Comparison of ENCODE assay signal across 8 cellular contexts in the genomic region with DNA sequence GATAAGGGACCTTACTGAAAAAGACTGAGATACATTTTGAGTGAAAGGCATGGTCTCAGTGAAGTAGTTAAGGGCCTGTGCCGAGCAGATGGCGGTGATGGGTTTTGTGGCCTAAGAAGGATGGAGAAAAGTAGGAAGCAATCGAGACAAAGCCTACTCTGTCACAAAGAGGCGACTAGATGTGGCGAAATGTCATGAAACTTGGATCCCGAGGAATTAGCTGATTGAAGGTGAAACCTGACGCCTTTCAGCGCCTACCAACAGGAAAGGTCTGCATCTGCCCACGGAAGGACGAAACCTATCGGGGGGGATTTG. TPM values are rescaled to one million over a fixed set of nuclear protein-coding genes. Genes with fewer than 3 reads are reported as not detected.
DNase-seq lines count a peak whose midpoint lies in the region; ATAC-seq and TF ChIP-seq lines count a peak whose summit lies in the region.

No MANE protein-coding gene starts in this region.

- peaks cover 0 to 2% (median 0%) of the 10 kb centered on the region in 5 donors for H3K9me3 Mint-ChIP-seq in CD8-positive, alpha-beta memory T cell
- no peaks in the 10 kb centered on the region for H3K9me3 Mint-ChIP-seq in activated naive CD8-positive, alpha-beta T cell treated with anti-CD3 and anti-CD28 coated beads, Interleukin-2, amount 10 ng/mL, durations not matched to agents 7 days and 5 days

- no peaks in the 10 kb centered on the region for H3K9me3 ChIP-seq in CD8-positive, alpha-beta memory T cell (ENCODE audit: low read length)
- no peaks in the 10 kb centered on the region for H3K9me3 ChIP-seq in suprapubic skin

- no peak for DNase-seq in CD8-positive, alpha-beta memory T cell
- no peak for DNase-seq in activated naive CD8-positive, alpha-beta T cell treated with anti-CD3 and anti-CD28 coated beads, Interleukin-2, amount 10 ng/mL, durations not matched to agents 7 days and 5 days
- DNase-seq in inferior parietal cortex (ENCODE audit: extremely low spot score) (peak; percentile 17), suprapubic skin (ENCODE audit: low spot score in 2 of 2) (no peak), hypothalamus (lab: John Stamatoyannopoulos, UW) (no peak)

- peaks cover 15 to 20% (median 16%) of the 10 kb centered on the region in 3 donors for H3K4me1 Mint-ChIP-seq in CD8-positive, alpha-beta memory T cell
- H3K4me1 Mint-ChIP-seq in activated naive CD8-positive, alpha-beta T cell treated with anti-CD3 and anti-CD28 coated beads, Interleukin-2, amount 10 ng/mL, durations not matched to agents 7 days and 5 days: peaks cover 15% of the 10 kb centered on the region

- peaks cover 36% of the 10 kb centered on the region for H3K4me1 ChIP-seq in CD8-positive, alpha-beta memory T cell (ENCODE audit: insufficient read depth, low read length)
- peaks cover 25% of the 10 kb centered on the region for H3K4me1 ChIP-seq in suprapubic skin

- no peaks in the 10 kb centered on the region for H3K27me3 ChIP-seq in CD8-positive, alpha-beta memory T cell (ENCODE audit: insufficient read depth, low read length, poor library complexity, severe bottlenecking)
- no peaks in the 10 kb centered on the region for H3K27me3 ChIP-seq in suprapubic skin

- TF ChIP-seq POLR2A in suprapubic skin (IDR thresholded peaks at IDR 0.05): no peak

- no peaks in the 10 kb centered on the region for H3K27me3 Mint-ChIP-seq in CD8-positive, alpha-beta memory T cell
- H3K27me3 Mint-ChIP-seq in activated naive CD8-positive, alpha-beta T cell treated with anti-CD3 and anti-CD28 coated beads, Interleukin-2, amount 10 ng/mL, durations not matched to agents 7 days and 5 days: no peaks in the 10 kb centered on the region

- POLR2A ChIA-PET in CD8-positive, alpha-beta memory T cell (lab: Charles Lee): interaction anchor here (0.8 to 2.0 kb wide), 7 partner anchors 43 to 613 kb away, joined by 3 to 17 read pairs (median 8); a partner anchor contains a TSS
- POLR2A ChIA-PET in activated naive CD8-positive, alpha-beta T cell treated with anti-CD3 and anti-CD28 coated beads, Interleukin-2, amount 10 ng/mL, durations not matched to agents 7 days and 5 days (lab: Charles Lee): interaction anchor here (0.6 to 3.3 kb wide), 23 partner anchors 15 to 624 kb away, joined by 3 to 37 read pairs (median 4); a partner anchor contains a TSS

- WGBS in suprapubic skin: 2% methylated on average over 11 of the region's 11 CpGs

- peaks cover 0 to 14% (median 3%) of the 10 kb centered on the region in 3 donors for H3K36me3 Mint-ChIP-seq in CD8-positive, alpha-beta memory T cell
- H3K36me3 Mint-ChIP-seq in activated naive CD8-positive, alpha-beta T cell treated with anti-CD3 and anti-CD28 coated beads, Interleukin-2, amount 10 ng/mL, durations not matched to agents 7 days and 5 days: peaks cover 11% of the 10 kb centered on the region

- peak overlapping the region; percentile 79 for H3K27ac ChIP-seq in CD8-positive, alpha-beta memory T cell (ENCODE audit: low read depth, low read length)
- peak overlapping the region; percentile 59 for H3K27ac ChIP-seq in suprapubic skin

- peak; percentile 1 for ATAC-seq in HG03095 (IDR thresholded peaks at IDR 0.05; ENCODE audit: unreplicated experiment)
- ATAC-seq in activated naive CD8-positive, alpha-beta T cell treated with anti-CD3 and anti-CD28 coated beads, Interleukin-2, amount 10 ng/mL, durations not matched to agents 7 days and 5 days (ENCODE audit: low read depth): no peak
- no peak for ATAC-seq in GM18519 (IDR thresholded peaks at IDR 0.05; ENCODE audit: low FRiP score, unreplicated experiment)
- no peak for ATAC-seq in GM18502 (IDR thresholded peaks at IDR 0.05; ENCODE audit: poor library complexity, unreplicated experiment)

- no peak for TF ChIP-seq CTCF in suprapubic skin (IDR thresholded peaks at IDR 0.05)

- CTCF ChIA-PET in CD8-positive, alpha-beta memory T cell (lab: Charles Lee): interaction anchor here (0.6 to 2.2 kb wide), 6 partner anchors 10 to 681 kb away, joined by 3 to 7 read pairs (median 4); a partner anchor contains a TSS

- no peaks in the 10 kb centered on the region for H3K36me3 ChIP-seq in CD8-positive, alpha-beta memory T cell (ENCODE audit: insufficient read depth, low read length)
- H3K36me3 ChIP-seq in suprapubic skin: no peaks in the 10 kb centered on the region

- peak overlapping the region; percentile 79 to 97 (median 93) for H3K27ac Mint-ChIP-seq in CD8-positive, alpha-beta memory T cell
- peak overlapping the region; percentile 87 for H3K27ac Mint-ChIP-seq in activated naive CD8-positive, alpha-beta T cell treated with anti-CD3 and anti-CD28 coated beads, Interleukin-2, amount 10 ng/mL, durations not matched to agents 7 days and 5 days

- peak overlapping the region; percentile 93 to 100 (median 97) for H3K4me3 Mint-ChIP-seq in CD8-positive, alpha-beta memory T cell
- H3K4me3 Mint-ChIP-seq in activated naive CD8-positive, alpha-beta T cell treated with anti-CD3 and anti-CD28 coated beads, Interleukin-2, amount 10 ng/mL, durations not matched to agents 7 days and 5 days: peak overlapping the region; percentile 100

- H3K4me3 ChIP-seq in CD8-positive, alpha-beta memory T cell (ENCODE audit: low read length): peak overlapping the region; percentile 78
- peak overlapping the region; percentile 61 for H3K4me3 ChIP-seq in suprapubic skin

- no peak for TF ChIP-seq EP300 in suprapubic skin (IDR thresholded peaks at IDR 0.05)

RNA-seq across cellular contexts. Expression of a gene that starts 0.5 kb away (rescaled TPM):
- total RNA-seq in CD8-positive, alpha-beta memory T cell: 10 to 100 TPM; 21.9 to 24.3 TPM
- polyA plus RNA-seq in CD8-positive, alpha-beta memory T cell: 6.5 TPM
- total RNA-seq in activated naive CD8-positive, alpha-beta T cell treated with anti-CD3 and anti-CD28 coated beads, Interleukin-2, amount 10 ng/mL, durations not matched to agents 7 days and 5 days: 10 to 100 TPM; 49.8 to 50.6 TPM
- 10 to 100 TPM; 13.0 to 30.4 (median 18.8) TPM for total RNA-seq in suprapubic skin

RNA-seq across cellular contexts. Expression of a gene that starts 42.8 kb away (rescaled TPM):
- total RNA-seq in CD8-positive, alpha-beta memory T cell: 100 to 1,000 TPM; 132 to 141 TPM
- polyA plus RNA-seq in CD8-positive, alpha-beta memory T cell: 25.9 TPM
- total RNA-seq in activated naive CD8-positive, alpha-beta T cell treated with anti-CD3 and anti-CD28 coated beads, Interleukin-2, amount 10 ng/mL, durations not matched to agents 7 days and 5 days: 10 to 100 TPM; 38.0 to 43.5 TPM
- total RNA-seq in suprapubic skin: 10 to 100 TPM; 39.3 to 45.4 (median 42.8) TPM
